20 cellular contexts compared by ENCODE assay signal in the genomic region with DNA sequence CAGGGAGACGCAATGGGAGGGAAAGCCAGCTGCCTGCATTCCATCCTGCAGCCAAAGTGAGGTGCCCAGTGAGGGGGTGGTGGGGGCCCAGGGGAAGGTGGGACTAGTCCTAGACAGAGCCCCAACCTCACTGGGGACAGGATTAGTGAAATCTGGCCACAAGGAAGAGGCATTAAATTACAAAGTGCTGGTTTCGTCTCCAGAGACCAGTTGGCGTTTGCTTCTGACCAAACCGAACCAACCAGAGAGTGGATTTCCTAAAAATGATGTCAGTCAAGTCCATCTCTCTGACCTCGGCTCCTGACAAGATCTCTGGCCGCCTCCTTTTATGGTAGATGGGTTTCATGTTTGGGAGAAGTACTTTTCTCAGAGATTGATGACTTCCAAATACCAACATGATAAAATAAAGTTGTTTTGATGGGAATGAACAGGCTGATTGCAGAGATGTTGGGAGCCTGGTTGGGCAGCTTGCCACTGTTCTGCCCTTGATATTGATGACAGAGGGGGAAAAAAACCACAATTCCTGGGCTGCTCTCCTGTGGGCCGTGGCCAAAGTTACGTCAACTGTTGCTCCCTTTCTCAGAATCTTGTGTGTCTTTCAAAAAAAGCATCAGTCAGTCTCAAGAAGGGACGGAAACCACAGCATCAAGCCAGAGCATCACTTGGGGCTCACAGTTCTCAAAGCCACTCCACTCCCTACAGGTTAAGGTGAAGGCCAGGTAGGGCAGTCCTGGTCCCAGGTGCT. TPM values are rescaled to one million over a fixed set of nuclear protein-coding genes. Genes with fewer than 3 reads are reported as not detected.
DNase-seq lines count a peak whose midpoint lies in the region; ATAC-seq, FAIRE-seq and TF ChIP-seq lines count a peak whose summit lies in the region.
"Had no signal": no experiment of that assay in that cellular context is flagged by ENCODE, and none has a peak within 500 bp of the region (broad histone marks: within the 10 kb centered on the region; RNA-seq: fewer than 3 reads in every experiment).

No MANE protein-coding gene starts in this region.

- H4K20me1 ChIP-seq in Karpas-422 (ENCODE audit: insufficient read depth, low read depth, low read length) (no peaks in the 10 kb centered on the region), astrocyte (ENCODE audit: insufficient read depth, low read length) (peaks cover 95% of the 10 kb centered on the region)

- no peaks in the 10 kb centered on the region for H3K36me3 ChIP-seq in Karpas-422 (ENCODE audit: insufficient read depth, low read length)
- H3K36me3 ChIP-seq in astrocyte (ENCODE audit: insufficient read depth, low read length): peaks cover 3% of the 10 kb centered on the region
- H3K36me3 ChIP-seq: right lobe of liver had no signal

- ATAC-seq in left lobe of liver: no peak
- ATAC-seq in GM18502 (IDR thresholded peaks at IDR 0.05; ENCODE audit: poor library complexity, unreplicated experiment): no peak
- ATAC-seq: effector memory CD8-positive, alpha-beta T cell; right lobe of liver; T-cell had no signal

- H3K27ac Mint-ChIP-seq in astrocyte (ENCODE audit: unreplicated experiment): no peak overlapping the region
- H3K27ac Mint-ChIP-seq: B cell; effector memory CD8-positive, alpha-beta T cell; T-cell had no signal

- H3K9me3 ChIP-seq in Karpas-422 (ENCODE audit: low read length) (no peaks in the 10 kb centered on the region), astrocyte (ENCODE audit: insufficient read depth, low read depth, low read length) (peaks cover 6% of the 10 kb centered on the region)
- H3K9me3 ChIP-seq: right lobe of liver had no signal

- H3K9me2 ChIP-seq in Karpas-422 (replicated peaks; ENCODE audit: insufficient read depth, low read length): no peaks in the 10 kb centered on the region

- H3K36me3 Mint-ChIP-seq in astrocyte (ENCODE audit: low read depth, unreplicated experiment): peaks cover 35% of the 10 kb centered on the region
- H3K36me3 Mint-ChIP-seq: T-cell had no signal

- no peak for TF ChIP-seq CTCF in astrocyte (IDR thresholded peaks at IDR 0.05; ENCODE audit: insufficient read depth, low read depth, low read length)

- peaks cover 4% of the 10 kb centered on the region for H3K27me3 Mint-ChIP-seq in astrocyte (ENCODE audit: low read depth, unreplicated experiment)

- DNase-seq in Karpas-422: peak; percentile 33
- peak; percentile 88 for DNase-seq in astrocyte (ENCODE audit: low read depth)
- DNase-seq in left lobe of liver (ENCODE audit: low spot score): peak; percentile 22
- DNase-seq in stromal cell of bone marrow (ENCODE audit: low read depth): peak; percentile 71
- DNase-seq in activated gamma-delta T cell (lab: John Stamatoyannopoulos, UW): no peak
- no peak for DNase-seq in NCI-H345 (lab: John Stamatoyannopoulos, UW)
- no peak for DNase-seq in AG08396 (ENCODE audit: low spot score)
- DNase-seq: activated CD4-positive, alpha-beta T cell treated with anti-CD3 and anti-CD28 coated beads, Interleukin-2, amount 50 U/mL, for 4 hours; cerebellar nuclear complex; effector memory CD8-positive, alpha-beta T cell; HCEC 1CT; IMR-90; MG63; NCI-H187; stimulated activated CD4-positive, alpha-beta T cell treated with anti-CD3 and anti-CD28 coated beads, Interleukin-1b, Interleukin-23, amount 100 ng/mL, for 48 hours had no signal

- H3K9ac ChIP-seq in Karpas-422 (ENCODE audit: low read length) (no peak overlapping the region), astrocyte (ENCODE audit: low read length) (no peak overlapping the region)

- peaks cover 8% of the 10 kb centered on the region for H3K4me1 Mint-ChIP-seq in astrocyte (ENCODE audit: low read depth, unreplicated experiment)
- H3K4me1 Mint-ChIP-seq: B cell, T-cell had no signal

- no peak overlapping the region for H2AFZ ChIP-seq in Karpas-422 (ENCODE audit: low read length)
- H2AFZ ChIP-seq in astrocyte (ENCODE audit: low read depth, low read length): no peak overlapping the region

- H3K27ac ChIP-seq in Karpas-422 (ENCODE audit: low read length) (no peak overlapping the region), astrocyte (ENCODE audit: low read depth, low read length) (no peak overlapping the region)
- H3K27ac ChIP-seq: HL-60, right lobe of liver had no signal

- H3K4me3 Mint-ChIP-seq in astrocyte (ENCODE audit: unreplicated experiment): no peak overlapping the region
- H3K4me3 Mint-ChIP-seq: B cell; effector memory CD8-positive, alpha-beta T cell; T-cell had no signal

- H3K79me2 ChIP-seq in Karpas-422 (ENCODE audit: low read length) (no peaks in the 10 kb centered on the region), astrocyte (ENCODE audit: insufficient read depth, low read length) (peaks cover 98% of the 10 kb centered on the region)

- FAIRE-seq in astrocyte (lab: Jason Lieb, UNC): no peak

- H3K4me1 ChIP-seq in Karpas-422 (ENCODE audit: low read length): no peaks in the 10 kb centered on the region
- peaks cover 4% of the 10 kb centered on the region for H3K4me1 ChIP-seq in astrocyte (ENCODE audit: insufficient read depth, low read length)
- H3K4me1 ChIP-seq: right lobe of liver had no signal

- H3K27me3 ChIP-seq in Karpas-422 (ENCODE audit: low read length): no peaks in the 10 kb centered on the region
- no peaks in the 10 kb centered on the region for H3K27me3 ChIP-seq in astrocyte (ENCODE audit: insufficient read depth, low read length)
- H3K27me3 ChIP-seq: MG63, right lobe of liver had no signal

- H3K4me2 ChIP-seq in Karpas-422 (ENCODE audit: low read depth, low read length, poor library complexity, severe bottlenecking): no peak overlapping the region
- peak overlapping the region; percentile 13 for H3K4me2 ChIP-seq in astrocyte (ENCODE audit: low read length)

- no peak overlapping the region for H3K4me3 ChIP-seq in Karpas-422 (ENCODE audit: low read length)
- H3K4me3 ChIP-seq in astrocyte (ENCODE audit: insufficient read depth, low read depth, low read length): no peak overlapping the region
- H3K4me3 ChIP-seq: MG63, right lobe of liver had no signal

- H3K9me3 Mint-ChIP-seq in astrocyte (ENCODE audit: unreplicated experiment): peaks cover 8% of the 10 kb centered on the region
- H3K9me3 Mint-ChIP-seq: effector memory CD8-positive, alpha-beta T cell had no signal

RNA-seq across cellular contexts. Expression of a gene that starts 24.6 kb away (rescaled TPM):
- not detected in 2 replicates for total RNA-seq in Karpas-422 (2014; rRNA removed; shearing (Covaris generic); ENCODE audit: low replicate concordance)
- total RNA-seq in astrocyte: 193 and 369 TPM in 2 replicates
- total RNA-seq in left lobe of liver: 0.88 TPM
- total RNA-seq: B cell had no signal

Comparison
In these comparisons a context has a peak if more than half of its experiments do, and no peak if none do; other contexts are left out.
1. DNase-seq: peak in Karpas-422 (single experiment), astrocyte (single experiment), left lobe of liver (single experiment) and stromal cell of bone marrow (single experiment); none in activated gamma-delta T cell (single experiment), NCI-H345 (single experiment) and AG08396 (single experiment).
2. RNA of a gene that starts 24.6 kb away (total RNA-seq): 193 to 369 TPM in astrocyte; 0.88 TPM in left lobe of liver (single experiment) and not detected in Karpas-422; every median in the first group is over 100 times any median in the second.